ENCODE assay signal across 20 cellular contexts in the genomic region with DNA sequence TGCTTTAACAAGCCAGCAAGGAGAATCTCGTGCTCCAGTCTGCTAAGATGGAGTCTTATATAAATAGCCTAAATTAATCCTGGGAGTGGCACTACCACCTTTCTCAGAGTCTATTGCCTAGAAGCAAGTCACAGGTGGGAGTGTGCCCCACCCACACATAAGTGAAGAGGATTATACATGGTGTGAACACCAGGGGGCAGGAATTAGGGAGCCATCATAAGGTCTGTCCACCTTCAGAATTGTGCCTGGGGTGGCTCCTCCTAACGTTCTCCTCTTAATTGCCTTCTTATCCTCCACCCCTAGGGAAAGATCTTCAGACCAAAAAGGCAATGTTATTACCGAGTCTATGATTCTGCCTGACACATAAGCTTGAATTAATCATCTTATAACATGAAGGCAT.
DNase-seq lines count a peak whose midpoint lies in the region; ATAC-seq and TF ChIP-seq lines count a peak whose summit lies in the region.
"Had no signal": no experiment of that assay in that cellular context is flagged by ENCODE, and none has a peak within 500 bp of the region (broad histone marks: within the 10 kb centered on the region; RNA-seq: fewer than 3 reads in every experiment).

No MANE protein-coding gene starts in this region.

- no peaks in the 10 kb centered on the region for H3K9me3 ChIP-seq in breast epithelium
- H3K9me3 ChIP-seq in upper lobe of right lung = no peaks in the 10 kb centered on the region
- H3K9me3 ChIP-seq: adrenal gland, gastrocnemius medialis, lower lobe of right lung, prostate gland, spleen had no signal

- intact Hi-C loops in MCF 10A (cut with micrococcal nuclease) (no loop called here), breast epithelium (cut with DNase I; ENCODE audit: low total_unique reads) (no loop called here), upper lobe of right lung (cut with DNase I) (no loop called here)

- peak overlapping the region in 1 of 2 donors; percentile 64 for H3K27ac ChIP-seq in breast epithelium
- H3K27ac ChIP-seq in upper lobe of right lung = no peak overlapping the region
- H3K27ac ChIP-seq: adrenal gland, lower lobe of right lung, prostate gland, spleen had no signal

- H3K4me3 Mint-ChIP-seq in MCF 10A (ENCODE audit: unreplicated experiment) = no peak overlapping the region
- no peak overlapping the region for H3K4me3 Mint-ChIP-seq in stimulated activated naive CD8-positive, alpha-beta T cell treated with anti-CD3 and anti-CD28 coated beads, Interleukin-15, amount 100 ng/mL, for 72 hours
- H3K4me3 Mint-ChIP-seq: central memory CD8-positive, alpha-beta T cell; naive B cell had no signal

- CTCF ChIA-PET in MCF 10A (lab: Yijun Ruan, JAX) = interaction anchor here (0.6 to 1.1 kb wide), 5 partner anchors 9 to 441 kb away, joined by 3 to 4 read pairs (median 3); no protein-coding TSS in a partner anchor

- H3K4me3 ChIP-seq in breast epithelium = no peak overlapping the region
- no peak overlapping the region for H3K4me3 ChIP-seq in upper lobe of right lung
- H3K4me3 ChIP-seq: adrenal gland, gastrocnemius medialis, lower lobe of right lung, prostate gland, spleen had no signal

- H3K27ac Mint-ChIP-seq in MCF 10A (ENCODE audit: low read depth, unreplicated experiment) = no peak overlapping the region
- H3K27ac Mint-ChIP-seq in stimulated activated naive CD8-positive, alpha-beta T cell treated with anti-CD3 and anti-CD28 coated beads, Interleukin-15, amount 100 ng/mL, for 72 hours = no peak overlapping the region
- H3K27ac Mint-ChIP-seq: naive B cell had no signal

- DNase-seq in MCF 10A (ENCODE audit: unreplicated experiment) (no peak), breast epithelium (ENCODE audit: low spot score in 2 of 2) (no peak), NCI-H69 (lab: John Stamatoyannopoulos, UW) (peak; percentile 67), erythroblast (lab: John Stamatoyannopoulos, UW) (peak; percentile 38 to 54), upper lobe of right lung (no peak)
- DNase-seq in stimulated activated naive CD8-positive, alpha-beta T cell treated with anti-CD3 and anti-CD28 coated beads, Interleukin-15, amount 100 ng/mL, for 72 hours = no peak
- DNase-seq: adrenal gland; lower lobe of right lung; naive B cell; NCI-H2081 treated with DMSO at 0.1 percent for 48 hours; NCI-H526; spleen; stimulated activated naive CD4-positive, alpha-beta T cell treated with Interleukin-2 at 50 U/mL for 16 hours had no signal

- H3K4me1 ChIP-seq in breast epithelium (peaks cover 0 to 5% of the 10 kb centered on the region in 2 donors), upper lobe of right lung (peaks cover under 1% of the 10 kb centered on the region)
- H3K4me1 ChIP-seq: gastrocnemius medialis, prostate gland had no signal

- peaks cover 7% of the 10 kb centered on the region for H3K36me3 Mint-ChIP-seq in MCF 10A (ENCODE audit: insufficient read depth, unreplicated experiment)
- H3K36me3 Mint-ChIP-seq: naive B cell had no signal

- POLR2A ChIA-PET in MCF 10A (lab: Yijun Ruan, JAX) = interaction anchor here (0.9 kb wide), 1 partner anchor 23 kb away, joined by 3 read pairs; no protein-coding TSS in a partner anchor

- TF ChIP-seq POLR2A in breast epithelium (IDR thresholded peaks at IDR 0.05) (no peak), erythroblast (IDR thresholded peaks at IDR 0.05; ENCODE audit: low read length) (no peak)

- no peaks in the 10 kb centered on the region for H3K9me3 Mint-ChIP-seq in MCF 10A (ENCODE audit: unreplicated experiment)
- H3K9me3 Mint-ChIP-seq in stimulated activated naive CD8-positive, alpha-beta T cell treated with anti-CD3 and anti-CD28 coated beads, Interleukin-15, amount 100 ng/mL, for 72 hours = peaks cover 0 to 5% of the 10 kb centered on the region in 2 donors
- H3K9me3 Mint-ChIP-seq: central memory CD8-positive, alpha-beta T cell had no signal

- peaks cover 16% of the 10 kb centered on the region for H3K4me1 Mint-ChIP-seq in MCF 10A (ENCODE audit: insufficient read depth, unreplicated experiment)
- peaks cover 18% of the 10 kb centered on the region for H3K4me1 Mint-ChIP-seq in stimulated activated naive CD8-positive, alpha-beta T cell treated with anti-CD3 and anti-CD28 coated beads, Interleukin-15, amount 100 ng/mL, for 72 hours
- H3K4me1 Mint-ChIP-seq: central memory CD8-positive, alpha-beta T cell had no signal

- TF ChIP-seq CTCF in MCF 10A (IDR thresholded peaks at IDR 0.05; ENCODE audit: unreplicated experiment) (peak; percentile 10), breast epithelium (IDR thresholded peaks at IDR 0.05) (no peak), upper lobe of right lung (IDR thresholded peaks at IDR 0.05) (no peak)

- H3K27me3 Mint-ChIP-seq in MCF 10A (ENCODE audit: insufficient read depth, unreplicated experiment) = no peaks in the 10 kb centered on the region
- H3K27me3 Mint-ChIP-seq in stimulated activated naive CD8-positive, alpha-beta T cell treated with anti-CD3 and anti-CD28 coated beads, Interleukin-15, amount 100 ng/mL, for 72 hours = no peaks in the 10 kb centered on the region

- H3K36me3 ChIP-seq in breast epithelium = no peaks in the 10 kb centered on the region
- no peaks in the 10 kb centered on the region for H3K36me3 ChIP-seq in upper lobe of right lung
- H3K36me3 ChIP-seq: adrenal gland, gastrocnemius medialis, lower lobe of right lung, prostate gland, spleen had no signal

- no TSS peak for BruUV-seq in MCF 10A (replicated peaks; lab: Mats Ljungman, UMichigan)

- no peaks in the 10 kb centered on the region for H3K27me3 ChIP-seq in breast epithelium
- H3K27me3 ChIP-seq in upper lobe of right lung = no peaks in the 10 kb centered on the region
- H3K27me3 ChIP-seq: adrenal gland, gastrocnemius medialis, spleen had no signal

- ATAC-seq in upper lobe of right lung = peak; percentile 33
- ATAC-seq in HG02885 (IDR thresholded peaks at IDR 0.05; ENCODE audit: poor library complexity, unreplicated experiment) = no peak
- no peak for ATAC-seq in GM21723 (IDR thresholded peaks at IDR 0.05; ENCODE audit: unreplicated experiment)
- ATAC-seq in stimulated activated naive CD8-positive, alpha-beta T cell treated with anti-CD3 and anti-CD28 coated beads, Interleukin-15, amount 100 ng/mL, for 72 hours = no peak
- ATAC-seq: HepG2, lower lobe of right lung, SK-N-SH treated with all-trans-retinoic acid at 6 μM for 48 hours had no signal

Comparison
In these comparisons a context has a peak if more than half of its experiments do, and no peak if none do; other contexts are left out.
1. DNase-seq: peak in NCI-H69 (single experiment) and erythroblast (2 of 2); none in MCF 10A (single experiment), breast epithelium (0 of 2), upper lobe of right lung (single experiment) and stimulated activated naive CD8-positive, alpha-beta T cell treated with anti-CD3 and anti-CD28 coated beads, Interleukin-15, amount 100 ng/mL, for 72 hours (0 of 2).